2 cellular contexts compared by ENCODE assay signal in genomic region chr14:64639340-64639821, GRCh38.
TF ChIP-seq lines count a peak whose summit lies in the region.

No MANE protein-coding gene starts in this region.

TF ChIP-seq in IMR-90, 13 proteins besides CTCF, POLR2A, EP300 and RAD21:
- TF ChIP-seq USF2 (IDR thresholded peaks at IDR 0.05; ENCODE audit: low read depth, low read length) (no peak), RFX5 (IDR thresholded peaks at IDR 0.05; ENCODE audit: low read depth, low read length) (no peak), NFE2L2 (IDR thresholded peaks at IDR 0.05; ENCODE audit: low read depth, low read length) (no peak), MAFK (IDR thresholded peaks at IDR 0.05; ENCODE audit: low read depth, low read length) (no peak), RCOR1 (IDR thresholded peaks at IDR 0.05; ENCODE audit: insufficient replicate concordance, low read length) (no peak), FOS (IDR thresholded peaks at IDR 0.05; ENCODE audit: low read depth, low read length) (no peak), CHD1 (IDR thresholded peaks at IDR 0.05; ENCODE audit: low read depth, low read length) (no peak), CEBPB (IDR thresholded peaks at IDR 0.05; ENCODE audit: low read depth, low read length) (no peak), MXI1 (IDR thresholded peaks at IDR 0.05; ENCODE audit: borderline replicate concordance, low read depth, low read length) (no peak), MAZ (IDR thresholded peaks at IDR 0.05; ENCODE audit: borderline replicate concordance, low read depth, low read length) (no peak), BHLHE40 (IDR thresholded peaks at IDR 0.05; ENCODE audit: low read depth, low read length) (no peak), ELK1 (IDR thresholded peaks at IDR 0.05; ENCODE audit: borderline replicate concordance, low read depth, low read length) (no peak), SMC3 (IDR thresholded peaks at IDR 0.05; ENCODE audit: low read depth, low read length) (no peak)

TF ChIP-seq in H1, 55 proteins besides CTCF, POLR2A, EP300 and RAD21:
- TF ChIP-seq SIN3A (conservative IDR thresholded peaks at IDR 0.05 in 1 of 2, IDR thresholded peaks at IDR 0.05 in 1 of 2; ENCODE audit: low read depth in 1 of 2, low read length in 2 of 2), result no peak
- no peak for TF ChIP-seq CHD7 (IDR thresholded peaks at IDR 0.05; ENCODE audit: insufficient replicate concordance, low read length)
- no peak for TF ChIP-seq PHF8 (conservative IDR thresholded peaks at IDR 0.05; ENCODE audit: low read depth, low read length)
- TF ChIP-seq KDM1A (IDR thresholded peaks at IDR 0.05; ENCODE audit: borderline replicate concordance, low read length), result no peak
- no peak for TF ChIP-seq ASH2L (IDR thresholded peaks at IDR 0.05; ENCODE audit: low read length)
- no peak for TF ChIP-seq MAFK (IDR thresholded peaks at IDR 0.05; ENCODE audit: low read depth, low read length)
- no peak for TF ChIP-seq KDM4A (IDR thresholded peaks at IDR 0.05; ENCODE audit: low read depth, low read length, severe bottlenecking)
- no peak for TF ChIP-seq EZH2 (IDR thresholded peaks at IDR 0.05; ENCODE audit: low read depth, low read length, severe bottlenecking)
- no peak for TF ChIP-seq TBP (IDR thresholded peaks at IDR 0.05; ENCODE audit: low read depth, low read length)
- TF ChIP-seq CTBP2 (IDR thresholded peaks at IDR 0.05; ENCODE audit: borderline replicate concordance, insufficient read depth, insufficient read length, low read length), result no peak
- TF ChIP-seq RXRA (IDR thresholded peaks at IDR 0.05; ENCODE audit: insufficient read depth, low read depth, low read length), result no peak
- TF ChIP-seq JUN (IDR thresholded peaks at IDR 0.05; ENCODE audit: low read depth, low read length), result no peak
- no peak for TF ChIP-seq CBX8 (IDR thresholded peaks at IDR 0.05; ENCODE audit: borderline replicate concordance, low read depth, low read length)
- no peak for TF ChIP-seq GABPA (IDR thresholded peaks at IDR 0.05; ENCODE audit: borderline replicate concordance, insufficient read depth, low read length)
- TF ChIP-seq SRF (IDR thresholded peaks at IDR 0.05; ENCODE audit: low read depth, low read length), result no peak
- no peak for TF ChIP-seq CBX5 (IDR thresholded peaks at IDR 0.05; ENCODE audit: low read depth, low read length)
- no peak for TF ChIP-seq YY1 (IDR thresholded peaks at IDR 0.05; ENCODE audit: low read depth, low read length)
TF ChIP-seq in H1: peak in this region for 0.
